In the genomic region with DNA sequence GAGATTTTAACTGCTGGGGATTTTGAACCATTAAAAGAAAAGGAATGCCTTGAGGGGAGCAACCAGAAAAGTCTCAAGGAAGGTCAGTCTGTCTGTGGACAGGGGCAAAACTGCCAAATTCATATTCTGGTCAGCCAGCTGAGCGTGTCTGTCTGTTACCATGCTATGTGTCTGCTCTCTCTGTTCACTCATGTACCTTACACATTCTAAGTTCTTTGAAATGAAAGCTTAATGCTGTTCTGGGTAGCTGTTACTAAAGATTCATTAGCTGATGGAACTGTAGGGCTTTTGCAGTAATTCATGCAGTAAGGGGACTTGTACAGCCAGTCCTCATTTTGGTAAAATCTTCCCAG, we compare ENCODE assay signal across 10 cellular contexts.
DNase-seq lines count a peak whose midpoint lies in the region; ATAC-seq and TF ChIP-seq lines count a peak whose summit lies in the region.
"Had no signal": no experiment of that assay in that cellular context is flagged by ENCODE, and none has a peak within 500 bp of the region (broad histone marks: within the 10 kb centered on the region; RNA-seq: fewer than 3 reads in every experiment).

No MANE protein-coding gene starts in this region.

- TF ChIP-seq CTCF in esophagus squamous epithelium (IDR thresholded peaks at IDR 0.05) (no peak), type B pancreatic cell (conservative IDR thresholded peaks at IDR 0.05) (no peak)

- H3K4me1 ChIP-seq in esophagus squamous epithelium: peaks cover 0 to 28% (median 9%) of the 10 kb centered on the region in 3 donors
- H3K4me1 ChIP-seq in naive thymus-derived CD4-positive, alpha-beta T cell (ENCODE audit: control insufficient read depth in 2 of 2, insufficient read depth in 2 of 2, low read length in 2 of 2): peaks cover 0 to 21% of the 10 kb centered on the region in 2 donors

- no peak for DNase-seq in activated CD4-positive, alpha-beta T cell treated with anti-CD3 and anti-CD28 coated beads for 36 hours
- DNase-seq in activated CD4-positive, alpha-beta T cell treated with anti-CD3 and anti-CD28 coated beads, Interleukin-2, amount 50 U/mL, for 48 hours: no peak
- DNase-seq in esophagus squamous epithelium (lab: John Stamatoyannopoulos, UW): no peak
- DNase-seq in naive thymus-derived CD4-positive, alpha-beta T cell: no peak
- no peak for DNase-seq in type B pancreatic cell (ENCODE audit: extremely low spot score, unreplicated experiment)
- no peak for DNase-seq in SK-N-DZ (ENCODE audit: low spot score)
- no peak for DNase-seq in Kasumi-1 (lab: John Stamatoyannopoulos, UW)
- no peak for DNase-seq in activated naive CD4-positive, alpha-beta T cell treated with Interleukin-2 at 50 U/mL for 16 hours
- DNase-seq: naive B cell had no signal

- intact Hi-C loops in activated CD4-positive, alpha-beta T cell treated with anti-CD3 and anti-CD28 coated beads for 36 hours (cut with DNase I, micrococcal nuclease): loop anchor here in 1 of 2 experiments (5.0 kb wide), 1 partner anchor 80 kb away; no protein-coding TSS in a partner anchor
- intact Hi-C loops in esophagus squamous epithelium (cut with DNase I): no loop called here
- intact Hi-C loops in naive thymus-derived CD4-positive, alpha-beta T cell (cut with micrococcal nuclease): no loop called here

- peak overlapping the region; percentile 13 to 63 (median 42) for H3K4me3 ChIP-seq in esophagus squamous epithelium
- no peak overlapping the region for H3K4me3 ChIP-seq in naive thymus-derived CD4-positive, alpha-beta T cell (ENCODE audit: low read length)
- H3K4me3 ChIP-seq: BLaER1 treated with 17β-estradiol and CSF1 and Interleukin-3, amounts not matched to agents 10 nM and 100 nM had no signal

- no peak for TF ChIP-seq POLR2A in esophagus squamous epithelium (IDR thresholded peaks at IDR 0.05)

- peak overlapping the region; percentile 23 for H3K27ac Mint-ChIP-seq in activated CD4-positive, alpha-beta T cell treated with anti-CD3 and anti-CD28 coated beads for 36 hours
- H3K27ac Mint-ChIP-seq in naive thymus-derived CD4-positive, alpha-beta T cell: peak overlapping the region in 8 of 9 donors; percentile 60 to 95 (median 84)
- peak overlapping the region; percentile 35 for H3K27ac Mint-ChIP-seq in type B pancreatic cell

- no peak for ATAC-seq in activated CD4-positive, alpha-beta T cell treated with anti-CD3 and anti-CD28 coated beads for 36 hours
- no peak for ATAC-seq in naive thymus-derived CD4-positive, alpha-beta T cell

- H3K4me1 Mint-ChIP-seq in activated CD4-positive, alpha-beta T cell treated with anti-CD3 and anti-CD28 coated beads for 36 hours: peaks cover 30% of the 10 kb centered on the region
- peaks cover 5 to 57% (median 47%) of the 10 kb centered on the region in 7 donors for H3K4me1 Mint-ChIP-seq in naive thymus-derived CD4-positive, alpha-beta T cell
- peaks cover 47% of the 10 kb centered on the region for H3K4me1 Mint-ChIP-seq in type B pancreatic cell (ENCODE audit: unreplicated experiment)

- WGBS in esophagus squamous epithelium, 2 donors: 50 to 65% methylated on average over 1 of the region's 1 CpG

- H3K9me3 ChIP-seq in esophagus squamous epithelium: no peaks in the 10 kb centered on the region
- H3K9me3 ChIP-seq in naive thymus-derived CD4-positive, alpha-beta T cell (ENCODE audit: control insufficient read depth in 2 of 3, low read length in 3 of 3): no peaks in the 10 kb centered on the region
- H3K9me3 ChIP-seq: BLaER1 treated with 17β-estradiol and CSF1 and Interleukin-3, amounts not matched to agents 10 nM and 100 nM had no signal

- H3K27me3 Mint-ChIP-seq in activated CD4-positive, alpha-beta T cell treated with anti-CD3 and anti-CD28 coated beads for 36 hours: no peaks in the 10 kb centered on the region
- H3K27me3 Mint-ChIP-seq in naive thymus-derived CD4-positive, alpha-beta T cell: no peaks in the 10 kb centered on the region
- H3K27me3 Mint-ChIP-seq in type B pancreatic cell: peaks cover 2% of the 10 kb centered on the region
- H3K27me3 Mint-ChIP-seq: naive B cell had no signal

- H3K9me3 Mint-ChIP-seq in activated CD4-positive, alpha-beta T cell treated with anti-CD3 and anti-CD28 coated beads for 36 hours (ENCODE audit: low read depth): no peaks in the 10 kb centered on the region
- no peaks in the 10 kb centered on the region for H3K9me3 Mint-ChIP-seq in naive thymus-derived CD4-positive, alpha-beta T cell
- no peaks in the 10 kb centered on the region for H3K9me3 Mint-ChIP-seq in type B pancreatic cell
- H3K9me3 Mint-ChIP-seq: naive B cell had no signal

- H3K27me3 ChIP-seq in esophagus squamous epithelium: no peaks in the 10 kb centered on the region
- no peaks in the 10 kb centered on the region for H3K27me3 ChIP-seq in naive thymus-derived CD4-positive, alpha-beta T cell (ENCODE audit: control insufficient read depth in 2 of 2, insufficient read depth in 2 of 2, low read length in 2 of 2)
- H3K27me3 ChIP-seq: BLaER1 treated with 17β-estradiol and CSF1 and Interleukin-3, amounts not matched to agents 10 nM and 100 nM had no signal

- POLR2A ChIA-PET in activated CD4-positive, alpha-beta T cell treated with anti-CD3 and anti-CD28 coated beads for 36 hours (lab: Charles Lee): interaction anchor here (1.2 kb wide), 1 partner anchor 38 kb away, joined by 3 read pairs; no protein-coding TSS in a partner anchor
- POLR2A ChIA-PET in naive thymus-derived CD4-positive, alpha-beta T cell (lab: Charles Lee): interaction anchor here (1.0 to 1.6 kb wide), 2 partner anchors 10 to 16 kb away, joined by 4 read pairs; no protein-coding TSS in a partner anchor

- H3K4me3 Mint-ChIP-seq in activated CD4-positive, alpha-beta T cell treated with anti-CD3 and anti-CD28 coated beads for 36 hours: peak overlapping the region; percentile 17
- peak overlapping the region in 9 of 10 donors; percentile 34 to 85 (median 70) for H3K4me3 Mint-ChIP-seq in naive thymus-derived CD4-positive, alpha-beta T cell
- peak overlapping the region; percentile 78 for H3K4me3 Mint-ChIP-seq in type B pancreatic cell
- H3K4me3 Mint-ChIP-seq: naive B cell had no signal

- CTCF ChIA-PET in activated CD4-positive, alpha-beta T cell treated with anti-CD3 and anti-CD28 coated beads for 36 hours (lab: Charles Lee): interaction anchor here (1.1 to 1.4 kb wide), 4 partner anchors 10 to 252 kb away, joined by 3 to 5 read pairs (median 4); no protein-coding TSS in a partner anchor
- CTCF ChIA-PET in naive thymus-derived CD4-positive, alpha-beta T cell (lab: Charles Lee): no interaction called here

- no peaks in the 10 kb centered on the region for H3K36me3 Mint-ChIP-seq in activated CD4-positive, alpha-beta T cell treated with anti-CD3 and anti-CD28 coated beads for 36 hours (ENCODE audit: low read depth)
- no peaks in the 10 kb centered on the region for H3K36me3 Mint-ChIP-seq in naive thymus-derived CD4-positive, alpha-beta T cell
- peaks cover 4% of the 10 kb centered on the region for H3K36me3 Mint-ChIP-seq in type B pancreatic cell
- H3K36me3 Mint-ChIP-seq: naive B cell had no signal

- peak overlapping the region; percentile 48 to 84 (median 81) for H3K27ac ChIP-seq in esophagus squamous epithelium
- peak overlapping the region; percentile 37 for H3K27ac ChIP-seq in naive thymus-derived CD4-positive, alpha-beta T cell (ENCODE audit: low read depth, low read length)
- H3K27ac ChIP-seq: BLaER1 treated with 17β-estradiol and CSF1 and Interleukin-3, amounts not matched to agents 10 nM and 100 nM had no signal

- no peaks in the 10 kb centered on the region for H3K36me3 ChIP-seq in esophagus squamous epithelium
- no peaks in the 10 kb centered on the region for H3K36me3 ChIP-seq in naive thymus-derived CD4-positive, alpha-beta T cell (ENCODE audit: control insufficient read depth in 2 of 3, insufficient read depth in 3 of 3, low read length in 3 of 3)
- H3K36me3 ChIP-seq: BLaER1 treated with 17β-estradiol and CSF1 and Interleukin-3, amounts not matched to agents 10 nM and 100 nM had no signal

Comparison
In these comparisons a context has a peak if more than half of its experiments do, and no peak if none do; other contexts are left out.
1. H3K27ac Mint-ChIP-seq: peak in every context shown above with its lines; median percentile 84 in naive thymus-derived CD4-positive, alpha-beta T cell; 35 in type B pancreatic cell; 23 in activated CD4-positive, alpha-beta T cell treated with anti-CD3 and anti-CD28 coated beads for 36 hours.
2. H3K4me3 Mint-ChIP-seq: peak in every context shown above with its lines; median percentile 78 in type B pancreatic cell; 70 in naive thymus-derived CD4-positive, alpha-beta T cell; 17 in activated CD4-positive, alpha-beta T cell treated with anti-CD3 and anti-CD28 coated beads for 36 hours.